ENCODE assay signal across 19 cellular contexts in the genomic region with DNA sequence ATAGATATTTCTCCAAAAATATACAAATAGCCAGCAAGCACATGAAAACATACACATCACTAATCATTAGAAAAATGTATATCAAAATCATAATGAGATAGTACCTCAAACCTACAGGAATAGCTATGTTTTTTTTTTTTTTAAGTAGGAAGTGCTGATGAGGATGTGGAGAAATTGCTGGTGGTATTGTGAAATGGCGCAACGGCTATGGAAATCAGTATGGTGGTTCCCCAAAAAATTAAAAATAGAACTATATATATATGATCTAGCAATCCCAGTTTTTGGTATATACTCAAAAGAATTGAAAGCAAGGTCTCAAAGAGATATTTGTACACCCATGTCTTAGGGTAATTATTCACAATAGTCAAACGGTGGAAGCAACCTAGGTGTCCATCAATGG.
"Had no signal": no experiment of that assay in that cellular context is flagged by ENCODE, and none has a peak within 500 bp of the region (broad histone marks: within the 10 kb centered on the region; RNA-seq: fewer than 3 reads in every experiment).

No MANE protein-coding gene starts in this region.

- FAIRE-seq: keratinocyte, TTC549 had no signal

- H3K9me3 ChIP-seq: body of pancreas, esophagus muscularis mucosa, left ventricle myocardium inferior, psoas muscle had no signal

- H3K79me2 ChIP-seq: hepatocyte had no signal

- DNase-seq: activated B cell treated with CpG ODN at 0.5 μM for 24 hours; activated CD4-positive, alpha-beta T cell treated with anti-CD3 and anti-CD28 coated beads, Interleukin-2, amount 10 ng/mL, durations not matched to agents 24 days and 14 days; activated CD8-positive, alpha-beta memory T cell treated with anti-CD3 and anti-CD28 coated beads, Interleukin-2, amount 50 U/mL, for 48 hours; activated gamma-delta T cell treated with Interleukin-2 at 50 U/mL for 16 hours; amygdala; effector CD4-positive, alpha-beta T cell; left ventricle myocardium inferior; mesendoderm; occipital lobe; psoas muscle; stimulated activated CD4-positive, alpha-beta T cell treated with anti-CD3 and anti-CD28 coated beads, Interleukin-1b, Interleukin-23, amount 100 ng/mL, for 48 hours; stimulated activated naive CD8-positive, alpha-beta T cell treated with anti-CD3 and anti-CD28 coated beads, Interleukin-15, amount 100 ng/mL, for 72 hours had no signal

- H3K27ac ChIP-seq: coronary artery, esophagus muscularis mucosa, hepatocyte, left ventricle myocardium inferior, psoas muscle had no signal

- H3K4me3 ChIP-seq: body of pancreas, coronary artery, esophagus muscularis mucosa, hepatocyte, left ventricle myocardium inferior, psoas muscle had no signal

- H3K36me3 ChIP-seq: esophagus muscularis mucosa, left ventricle myocardium inferior had no signal

- H2AFZ ChIP-seq: hepatocyte had no signal

- H3K4me1 ChIP-seq: body of pancreas, psoas muscle had no signal

- H3K27me3 ChIP-seq: body of pancreas, esophagus muscularis mucosa, hepatocyte had no signal

- ATAC-seq: natural killer cell treated with Interleukin-12 subunit alpha and Interleukin-12 subunit beta and Interleukin-15 and Interleukin-18, amount 100 ng/mL, for 72 hours; psoas muscle; stimulated activated naive CD8-positive, alpha-beta T cell treated with anti-CD3 and anti-CD28 coated beads, Interleukin-15, amount 100 ng/mL, for 72 hours had no signal

- H3K4me2 ChIP-seq: hepatocyte had no signal
